Comparison of ENCODE assay signal across 11 cellular contexts in genomic region chrX:74458738-74459137, GRCh38. TPM values are rescaled to one million over a fixed set of nuclear protein-coding genes. Genes with fewer than 3 reads are reported as not detected.
DNase-seq lines count a peak whose midpoint lies in the region; ATAC-seq, FAIRE-seq and TF ChIP-seq lines count a peak whose summit lies in the region.
"Had no signal": no experiment of that assay in that cellular context is flagged by ENCODE, and none has a peak within 500 bp of the region (broad histone marks: within the 10 kb centered on the region; RNA-seq: fewer than 3 reads in every experiment).

No MANE protein-coding gene starts in this region.

- DNase-seq in AG09309 (ENCODE audit: low read depth), result peak; percentile 69
- peak; percentile 70 for DNase-seq in HTR-8/SVneo (ENCODE audit: insufficient read length, low spot score)
- peak; percentile 9 for DNase-seq in amniotic stem cell (lab: John Stamatoyannopoulos, UW)
- peak; percentile 18 for DNase-seq in hepatocyte (ENCODE audit: low spot score)
- DNase-seq in NAMALWA (ENCODE audit: low spot score), result no peak
- no peak for DNase-seq in midbrain (lab: John Stamatoyannopoulos, UW)
- DNase-seq in NOMO-1 treated with dmso at 0.1 percent for 144 hours (lab: John Stamatoyannopoulos, UW; ENCODE audit: unreplicated experiment), result no peak
- DNase-seq: activated CD4-positive, alpha-beta memory T cell treated with anti-CD3 and anti-CD28 coated beads, Interleukin-2, amount 10 ng/mL, durations not matched to agents 7 days and 5 days; C1 segment of cervical spinal cord; tibial artery had no signal

- ATAC-seq in HG02973 (IDR thresholded peaks at IDR 0.05; ENCODE audit: unreplicated experiment), result no peak

- H3K79me2 ChIP-seq in hepatocyte, result no peaks in the 10 kb centered on the region

- H2AFZ ChIP-seq in hepatocyte, result no peak overlapping the region

- no peaks in the 10 kb centered on the region for H3K4me1 ChIP-seq in hepatocyte (ENCODE audit: insufficient read depth)

- 10% methylated on average over 1 of the region's 1 CpG for WGBS in hepatocyte (ENCODE audit: low lambda C conversion rate, missing lambda C conversion rate)

- H3K27ac ChIP-seq in hepatocyte, result no peak overlapping the region
- H3K27ac ChIP-seq: tibial artery had no signal

- peak; percentile 48 for FAIRE-seq in HTR-8/SVneo (lab: Jason Lieb, UNC)

- no peak overlapping the region for H3K4me2 ChIP-seq in hepatocyte

- TF ChIP-seq CTCF in AG09309 (IDR thresholded peaks at IDR 0.05; ENCODE audit: control insufficient read depth, insufficient read depth, low read depth, low read length, missing control alignments) (peak; percentile 4), hepatocyte (IDR thresholded peaks at IDR 0.05; ENCODE audit: poor library complexity) (peak; percentile 8)

- H3K4me3 ChIP-seq in AG09309 (ENCODE audit: control insufficient read depth, low read depth, low read length) (no peak overlapping the region), hepatocyte (no peak overlapping the region)
- H3K4me3 ChIP-seq: tibial artery had no signal

- H3K36me3 ChIP-seq in hepatocyte (replicated peaks; ENCODE audit: insufficient read depth, low read depth), result no peaks in the 10 kb centered on the region
- H3K36me3 ChIP-seq: tibial artery had no signal

- H3K27me3 ChIP-seq in hepatocyte, result no peaks in the 10 kb centered on the region
- H3K27me3 ChIP-seq: tibial artery had no signal

- no peaks in the 10 kb centered on the region for H3K9me2 ChIP-seq in hepatocyte (replicated peaks; ENCODE audit: insufficient read depth)

- no peaks in the 10 kb centered on the region for H4K20me1 ChIP-seq in hepatocyte (ENCODE audit: insufficient read depth, poor library complexity, severe bottlenecking)

- no peaks in the 10 kb centered on the region for H3K9me3 ChIP-seq in hepatocyte (ENCODE audit: low read depth)
- H3K9me3 ChIP-seq: tibial artery had no signal

RNA-seq across cellular contexts. Expression of gene SLC16A2, which starts 37.4 kb away (rescaled TPM):
- total RNA-seq in hepatocyte, result 11.2 and 13.8 TPM in 2 replicates
- polyA plus RNA-seq in hepatocyte, result 7.7 and 8.1 TPM in 2 replicates

Comparison
In these comparisons a context has a peak if more than half of its experiments do, and no peak if none do; other contexts are left out.
1. DNase-seq: peak in AG09309 (single experiment), HTR-8/SVneo (single experiment), amniotic stem cell (single experiment) and hepatocyte (single experiment); none in NAMALWA (single experiment), midbrain (single experiment) and NOMO-1 treated with dmso at 0.1 percent for 144 hours (single experiment).